In genomic region chr6:111721677-111722219, GRCh38 we compare ENCODE assay signal across 9 cellular contexts.
DNase-seq lines count a peak whose midpoint lies in the region; ATAC-seq, FAIRE-seq and TF ChIP-seq lines count a peak whose summit lies in the region.
"Had no signal": no experiment of that assay in that cellular context is flagged by ENCODE, and none has a peak within 500 bp of the region (broad histone marks: within the 10 kb centered on the region; RNA-seq: fewer than 3 reads in every experiment).

No MANE protein-coding gene starts in this region.

- H3K27me3 ChIP-seq in PC-9 (ENCODE audit: insufficient read depth, low read depth) (no peaks in the 10 kb centered on the region), K562 (ENCODE audit: control insufficient read depth in 2 of 2, insufficient read depth in 2 of 2, low read length in 2 of 2) (peaks cover 6 to 29% of the 10 kb centered on the region in 2 experiments), right lobe of liver (no peaks in the 10 kb centered on the region), transverse colon (no peaks in the 10 kb centered on the region)
- H3K27me3 ChIP-seq: BLaER1 had no signal

- peak; percentile 78 for TF ChIP-seq CTCF in PC-9 (conservative IDR thresholded peaks at IDR 0.05)
- TF ChIP-seq CTCF in K562 (IDR thresholded peaks at IDR 0.05 in 2 of 3, conservative IDR thresholded peaks at IDR 0.05 in 1 of 3; ENCODE audit: insufficient read depth in 2 of 3, low read depth in 1 of 3, low read length in 3 of 3), result peak; percentile 68 to 82 (median 79)
- TF ChIP-seq CTCF in right lobe of liver (IDR thresholded peaks at IDR 0.05), result peak; percentile 21 to 47 (median 30)
- TF ChIP-seq CTCF in transverse colon (IDR thresholded peaks at IDR 0.05), result peak; percentile 35 to 51 (median 43)

- peaks cover 12% of the 10 kb centered on the region for H3K4me1 ChIP-seq in PC-9 (replicated peaks; ENCODE audit: insufficient read depth)
- H3K4me1 ChIP-seq in K562 (replicated peaks in 1 of 2; ENCODE audit: control insufficient read depth in 2 of 2, insufficient read depth in 2 of 2, low read length in 2 of 2), result no peaks in the 10 kb centered on the region
- H3K4me1 ChIP-seq in right lobe of liver, result peaks cover 0 to 11% (median 0%) of the 10 kb centered on the region in 4 donors
- peaks cover 0 to 20% (median 6%) of the 10 kb centered on the region in 4 donors for H3K4me1 ChIP-seq in transverse colon

- intact Hi-C loops in PC-9 (cut with micrococcal nuclease; ENCODE audit: unreplicated experiment), result no loop called here
- intact Hi-C loops in K562 (cut with micrococcal nuclease), result no loop called here
- intact Hi-C loops in right lobe of liver (cut with DNase I), result no loop called here
- intact Hi-C loops in transverse colon (cut with DNase I; ENCODE audit: low total_unique reads), result no loop called here

- H3K9me2 ChIP-seq in PC-9 (ENCODE audit: insufficient read depth), result no peaks in the 10 kb centered on the region

- TF ChIP-seq EP300 in K562 (IDR thresholded peaks at IDR 0.05; ENCODE audit: low read length) (no peak), transverse colon (IDR thresholded peaks at IDR 0.05; ENCODE audit: low read depth) (no peak)

- CTCF ChIA-PET in PC-9 (lab: Charles Lee) (no interaction called here), K562 (lab: Yijun Ruan, JAX; ENCODE audit: low intra/inter-chr PET ratio) (interaction anchor here (1.2 to 1.5 kb wide), 2 partner anchors 270 to 275 kb away, joined by 3 to 7 read pairs; no protein-coding TSS in a partner anchor)

- BruUV-seq in PC-9 (replicated peaks; lab: Mats Ljungman, UMichigan) (no TSS peak), K562 (replicated peaks; lab: Mats Ljungman, UMichigan) (no TSS peak)

- peak; percentile 87 for ATAC-seq in K562
- peak in 2 of 4 donors; percentile 20 to 26 for ATAC-seq in right lobe of liver
- ATAC-seq in GM18498 (IDR thresholded peaks at IDR 0.05; ENCODE audit: unreplicated experiment), result no peak
- ATAC-seq in GM21381 (IDR thresholded peaks at IDR 0.05; ENCODE audit: unreplicated experiment), result no peak

- H2AFZ ChIP-seq in PC-9 (no peak overlapping the region), K562 (ENCODE audit: low read depth, low read length) (no peak overlapping the region)

- H3F3A ChIP-seq in PC-9 (ENCODE audit: insufficient read depth, low read depth), result 0 out of 2 replicates have a peak, but pooled peaks cover 5% of the 10 kb centered on the region

- in situ Hi-C loops in K562 (cut with MboI) (loop anchor here (25.0 kb wide), 1 partner anchor 591 kb away; no protein-coding TSS in a partner anchor), transverse colon (cut with MboI; ENCODE audit: low pct_ligation_motif_present in 1 of 4, low pct_unique_long_range_greater_than_20kb in 1 of 4, low sequenced_read_pairs in 3 of 4) (no loop called here)

- no peaks in the 10 kb centered on the region for H3K9me1 ChIP-seq in K562 (ENCODE audit: control insufficient read depth, insufficient read depth, low read length)

- WGBS in K562 (ENCODE audit: insufficient coverage, low coverage, missing lambda C conversion rate), result 3% methylated on average over 3 of the region's 3 CpGs
- 94% methylated on average over 3 of the region's 3 CpGs for whole genome bisulfite sequencing in right lobe of liver (ENCODE audit: insufficient coverage, low coverage, low lambda C conversion rate, missing lambda C conversion rate)
- WGBS in transverse colon (ENCODE audit: low coverage in 1 of 2), 2 donors, result 73% methylated on average over 3 of the region's 3 CpGs; no CpG with 5 or more reads in 1 of the 2 donors

- peak; percentile 76 to 86 for TF ChIP-seq RAD21 in K562 (CRISPR knock-in tag; conservative IDR thresholded peaks at IDR 0.05 in 1 of 2, IDR thresholded peaks at IDR 0.05 in 1 of 2)

- FAIRE-seq in K562 (lab: Jason Lieb, UNC), result peak; percentile 57

- H3K4me2 ChIP-seq in PC-9 (no peak overlapping the region), K562 (ENCODE audit: insufficient read depth, low read length) (no peak overlapping the region)
- H3K4me2 ChIP-seq: BLaER1 had no signal

- H3K4me3 ChIP-seq in PC-9 (no peak overlapping the region), K562 (no peak overlapping the region), right lobe of liver (no peak overlapping the region), transverse colon (no peak overlapping the region)
- H3K4me3 ChIP-seq: BLaER1 had no signal

- no peaks in the 10 kb centered on the region for H3K79me2 ChIP-seq in PC-9 (ENCODE audit: low read depth)
- H3K79me2 ChIP-seq in K562 (ENCODE audit: control insufficient read depth, insufficient read depth, low read length), result no peaks in the 10 kb centered on the region

- H3K36me3 ChIP-seq in PC-9 (ENCODE audit: low read depth) (no peaks in the 10 kb centered on the region), K562 (ENCODE audit: control insufficient read depth, insufficient read depth, low read length) (no peaks in the 10 kb centered on the region), right lobe of liver (no peaks in the 10 kb centered on the region), transverse colon (no peaks in the 10 kb centered on the region)

- no peak overlapping the region for H3K9ac ChIP-seq in K562 (ENCODE audit: insufficient read depth in 1 of 2, low read depth in 2 of 2, low read length in 2 of 2)
- H3K9ac ChIP-seq: BLaER1 had no signal

- H3K27ac ChIP-seq in PC-9, result no peak overlapping the region
- no peak overlapping the region for H3K27ac ChIP-seq in K562 (ENCODE audit: extremely low read depth, low read depth, low read length)
- no peak overlapping the region for H3K27ac ChIP-seq in right lobe of liver
- H3K27ac ChIP-seq in transverse colon, result peak overlapping the region in 2 of 4 donors; percentile 11 to 39
- H3K27ac ChIP-seq: BLaER1 had no signal

- peak; percentile 35 for DNase-seq in DMS53 (lab: John Stamatoyannopoulos, UW)
- DNase-seq in DMS53 treated with DMSO at 0.1 percent for 48 hours (lab: John Stamatoyannopoulos, UW; ENCODE audit: unreplicated experiment), result no peak
- no peak for DNase-seq in PC-9
- DNase-seq in K562 (ENCODE audit: extremely low read depth in 1 of 4, low spot score in 3 of 4), result peak; percentile 58 to 68 (median 65)
- no peak for DNase-seq in right lobe of liver
- DNase-seq in transverse colon, result no peak

- POLR2A ChIA-PET in PC-9 (lab: Charles Lee; ENCODE audit: unreplicated experiment), result no interaction called here
- POLR2A ChIA-PET in K562 (lab: Yijun Ruan, JAX), result interaction anchor here (0.8 kb wide), 1 partner anchor 316 kb away, joined by 3 read pairs; no protein-coding TSS in a partner anchor

- H4K20me1 ChIP-seq in PC-9 (ENCODE audit: insufficient read depth) (no peaks in the 10 kb centered on the region), K562 (replicated peaks; ENCODE audit: control insufficient read depth, insufficient read depth, low read length) (peaks cover 7% of the 10 kb centered on the region; the same call in 1 of the 2 replicates)

- TF ChIP-seq POLR2A in K562 (conservative IDR thresholded peaks at IDR 0.05), result no peak
- TF ChIP-seq POLR2A in right lobe of liver (IDR thresholded peaks at IDR 0.05), result no peak
- no peak for TF ChIP-seq POLR2A in transverse colon (IDR thresholded peaks at IDR 0.05)

- H3K9me3 ChIP-seq in PC-9 (ENCODE audit: insufficient read depth, low read depth) (no peaks in the 10 kb centered on the region), K562 (replicated peaks; ENCODE audit: control insufficient read depth, insufficient read depth, low read depth, low read length) (no peaks in the 10 kb centered on the region), right lobe of liver (no peaks in the 10 kb centered on the region), transverse colon (no peaks in the 10 kb centered on the region)

TF ChIP-seq in K562, 482 proteins besides CTCF, POLR2A, EP300 and RAD21:
- no peak for TF ChIP-seq MTF1 (CRISPR knock-in tag; IDR thresholded peaks at IDR 0.05; ENCODE audit: borderline replicate concordance)
- peak; percentile 59 for TF ChIP-seq SMC3 (conservative IDR thresholded peaks at IDR 0.05; ENCODE audit: insufficient read depth, low read depth, low read length)
- TF ChIP-seq DEAF1 (CRISPR knock-in tag; IDR thresholded peaks at IDR 0.05), result peak; percentile 45; the same call in 1 of the 2 replicates
- TF ChIP-seq MLLT1 (IDR thresholded peaks at IDR 0.05), result 0 out of 4 replicates have a peak, but pooled peaks of 1 of the 2 experiments have one; percentile 42
- TF ChIP-seq ESRRA (IDR thresholded peaks at IDR 0.05; ENCODE audit: borderline replicate concordance, low read depth), result peak; percentile 77; the same call in 1 of the 2 replicates

Comparison
In these comparisons a context has a peak if more than half of its experiments do, and no peak if none do; other contexts are left out.
1. DNase-seq: peak in DMS53 (single experiment) and K562 (4 of 4); none in DMS53 treated with DMSO at 0.1 percent for 48 hours (single experiment), PC-9 (0 of 2), right lobe of liver (0 of 3) and transverse colon (single experiment).
2. Peak in every context shown above with its lines, with median percentiles within 50 percentile points of each other: CTCF ChIP-seq.